Comparison of ENCODE assay signal across 17 cellular contexts in genomic region chr11:134333312-134333711, GRCh38. TPM values are rescaled to one million over a fixed set of nuclear protein-coding genes. Genes with fewer than 3 reads are reported as not detected.
DNase-seq lines count a peak whose midpoint lies in the region; ATAC-seq and TF ChIP-seq lines count a peak whose summit lies in the region.
"Had no signal": no experiment of that assay in that cellular context is flagged by ENCODE, and none has a peak within 500 bp of the region (broad histone marks: within the 10 kb centered on the region; RNA-seq: fewer than 3 reads in every experiment).

No MANE protein-coding gene starts in this region.

- no peak for DNase-seq in activated naive CD8-positive, alpha-beta T cell treated with anti-CD3 and anti-CD28 coated beads for 36 hours
- DNase-seq in T-cell (no peak), foreskin fibroblast (peak; percentile 11 to 29), type B pancreatic cell (ENCODE audit: extremely low spot score, unreplicated experiment) (no peak), EL (no peak)
- DNase-seq in stimulated activated CD4-positive, alpha-beta T cell treated with anti-CD3 and anti-CD28 coated beads, Interleukin-12 subunit alpha, Interleukin-12 subunit beta, amount 100 ng/mL, for 4 hours = no peak
- DNase-seq in activated CD8-positive, alpha-beta memory T cell treated with anti-CD3 and anti-CD28 coated beads, Interleukin-2, amount 50 U/mL, for 48 hours = no peak
- DNase-seq: activated CD4-positive, alpha-beta T cell treated with anti-CD3 and anti-CD28 coated beads for 4 hours; heart left ventricle; KG1; NCI-H1436; NCI-H226; stimulated activated naive CD4-positive, alpha-beta T cell had no signal

- no peaks in the 10 kb centered on the region for H3K36me3 Mint-ChIP-seq in activated naive CD8-positive, alpha-beta T cell
- no peaks in the 10 kb centered on the region for H3K36me3 Mint-ChIP-seq in activated naive CD8-positive, alpha-beta T cell treated with anti-CD3 and anti-CD28 coated beads for 36 hours
- H3K36me3 Mint-ChIP-seq in T-cell = no peaks in the 10 kb centered on the region
- H3K36me3 Mint-ChIP-seq in type B pancreatic cell = no peaks in the 10 kb centered on the region

- peak overlapping the region; percentile 83 for H3K4me3 Mint-ChIP-seq in activated naive CD8-positive, alpha-beta T cell
- no peak overlapping the region for H3K4me3 Mint-ChIP-seq in activated naive CD8-positive, alpha-beta T cell treated with anti-CD3 and anti-CD28 coated beads for 36 hours
- H3K4me3 Mint-ChIP-seq in T-cell = peak overlapping the region; percentile 70 to 81 (median 76)
- H3K4me3 Mint-ChIP-seq in type B pancreatic cell = peak overlapping the region; percentile 85

- peaks cover 10% of the 10 kb centered on the region for H3K27me3 Mint-ChIP-seq in activated naive CD8-positive, alpha-beta T cell
- H3K27me3 Mint-ChIP-seq in activated naive CD8-positive, alpha-beta T cell treated with anti-CD3 and anti-CD28 coated beads for 36 hours = peaks cover 37% of the 10 kb centered on the region
- H3K27me3 Mint-ChIP-seq in T-cell (peaks cover 0 to 11% of the 10 kb centered on the region in 2 donors), type B pancreatic cell (peaks cover 70% of the 10 kb centered on the region)

- no peak for ATAC-seq in T-cell (replicated peaks in 1 of 4)
- ATAC-seq: heart left ventricle had no signal

- CTCF ChIA-PET in T-cell (lab: Charles Lee) = no interaction called here

- no peak overlapping the region for H3K27ac Mint-ChIP-seq in activated naive CD8-positive, alpha-beta T cell
- H3K27ac Mint-ChIP-seq in activated naive CD8-positive, alpha-beta T cell treated with anti-CD3 and anti-CD28 coated beads for 36 hours = no peak overlapping the region
- H3K27ac Mint-ChIP-seq in T-cell (no peak overlapping the region), type B pancreatic cell (no peak overlapping the region)
- H3K27ac Mint-ChIP-seq: T-helper 2 cell treated with Interferon-gamma antibody and Interleukin-4, amounts not matched to agents 5 μg/mL and 100 μg/mL, for 36 hours had no signal

- H3K4me3 ChIP-seq in foreskin fibroblast (ENCODE audit: low read depth in 1 of 2, low read length in 2 of 2) = no peak overlapping the region
- H3K4me3 ChIP-seq: heart left ventricle, skin epidermis had no signal

- TF ChIP-seq CTCF in foreskin fibroblast (IDR thresholded peaks at IDR 0.05; ENCODE audit: low read depth, low read length) (no peak), type B pancreatic cell (conservative IDR thresholded peaks at IDR 0.05) (no peak)

- peaks cover 16% of the 10 kb centered on the region for H3K4me1 Mint-ChIP-seq in activated naive CD8-positive, alpha-beta T cell (ENCODE audit: low read depth)
- peaks cover 16% of the 10 kb centered on the region for H3K4me1 Mint-ChIP-seq in activated naive CD8-positive, alpha-beta T cell treated with anti-CD3 and anti-CD28 coated beads for 36 hours
- H3K4me1 Mint-ChIP-seq in T-cell (peaks cover 12 to 19% (median 16%) of the 10 kb centered on the region in 3 donors), type B pancreatic cell (ENCODE audit: unreplicated experiment) (peaks cover 4% of the 10 kb centered on the region)

- H3K9me3 Mint-ChIP-seq in activated naive CD8-positive, alpha-beta T cell (ENCODE audit: low read depth) = no peaks in the 10 kb centered on the region
- no peaks in the 10 kb centered on the region for H3K9me3 Mint-ChIP-seq in activated naive CD8-positive, alpha-beta T cell treated with anti-CD3 and anti-CD28 coated beads for 36 hours
- no peaks in the 10 kb centered on the region for H3K9me3 Mint-ChIP-seq in T-cell
- H3K9me3 Mint-ChIP-seq in type B pancreatic cell = no peaks in the 10 kb centered on the region
- H3K9me3 Mint-ChIP-seq: T-helper 2 cell treated with Interferon-gamma antibody and Interleukin-4, amounts not matched to agents 5 μg/mL and 100 μg/mL, for 36 hours had no signal

- POLR2A ChIA-PET in T-cell (lab: Charles Lee) = no interaction called here

RNA-seq across cellular contexts. Expression of gene GLB1L2, which starts 1.5 kb away (rescaled TPM):
- total RNA-seq in activated naive CD8-positive, alpha-beta T cell treated with anti-CD3 and anti-CD28 coated beads for 36 hours = 1 to 10 TPM; 9.1 to 9.3 TPM
- total RNA-seq in T-cell (1 to 10 TPM; 1.4 to 3.6 (median 2.3) TPM), type B pancreatic cell (ENCODE audit: low replicate concordance) (5.5 and 11.6 TPM in 2 replicates)
- total RNA-seq: osteocyte had no signal

RNA-seq across cellular contexts. Expression of gene GLB1L3, which starts 57.1 kb away (rescaled TPM):
- total RNA-seq in activated naive CD8-positive, alpha-beta T cell treated with anti-CD3 and anti-CD28 coated beads for 36 hours = 10 to 100 TPM in 1 of 2 experiments, 1 to 10 TPM in 1; 9.8 to 10.9 TPM
- total RNA-seq in T-cell = 1 to 10 TPM; 1.3 to 2.8 (median 1.9) TPM
- total RNA-seq in type B pancreatic cell (ENCODE audit: low replicate concordance) = not detected in 2 replicates
- total RNA-seq: heart left ventricle, osteocyte had no signal

Comparison
In these comparisons a context has a peak if more than half of its experiments do, and no peak if none do; other contexts are left out.
1. DNase-seq: peak in foreskin fibroblast (2 of 2); none in activated naive CD8-positive, alpha-beta T cell treated with anti-CD3 and anti-CD28 coated beads for 36 hours (single experiment), T-cell (0 of 34), type B pancreatic cell (single experiment), stimulated activated CD4-positive, alpha-beta T cell treated with anti-CD3 and anti-CD28 coated beads, Interleukin-12 subunit alpha, Interleukin-12 subunit beta, amount 100 ng/mL, for 4 hours (single experiment), activated CD8-positive, alpha-beta memory T cell treated with anti-CD3 and anti-CD28 coated beads, Interleukin-2, amount 50 U/mL, for 48 hours (single experiment) and EL (single experiment).